In the genomic region with DNA sequence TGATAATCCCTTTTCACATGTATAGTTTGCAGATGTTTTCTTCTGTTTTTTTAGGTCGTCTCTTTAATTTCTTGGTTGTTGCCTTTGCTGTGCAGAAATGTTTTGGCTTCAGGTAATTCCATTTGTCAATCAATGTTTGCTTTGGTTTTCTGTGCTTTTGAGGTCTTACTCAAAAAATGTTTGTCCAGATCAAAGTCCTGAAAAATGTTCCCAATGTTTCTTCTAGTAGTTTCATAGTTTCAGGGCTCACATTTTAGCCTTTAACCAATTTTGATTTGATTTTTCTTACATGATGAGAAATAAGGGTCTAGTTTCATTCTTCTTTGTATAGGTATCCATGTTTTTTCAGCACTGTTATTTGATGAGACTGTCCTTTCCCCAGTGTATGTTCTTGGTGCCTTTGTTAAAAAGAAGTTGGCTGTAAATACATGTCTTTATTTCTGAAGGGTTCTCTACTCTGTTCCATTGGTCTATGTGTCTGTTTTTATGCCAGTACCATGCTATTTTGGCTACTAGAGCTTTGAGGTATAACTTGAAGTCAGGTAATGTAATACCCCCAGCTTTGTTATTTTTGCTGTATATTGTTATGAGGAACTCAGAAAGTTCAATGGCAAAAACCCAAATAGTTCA, we compare ENCODE assay signal across 2 cellular contexts.
A peak's percentile ranks its signal among the peaks of the same experiment; 100 is the strongest.
TF ChIP-seq lines count a peak whose summit lies in the region.

No MANE protein-coding gene starts in this region.

TF ChIP-seq in liver, 16 proteins besides CTCF, POLR2A, EP300 and RAD21 (continued from another document):
- TF ChIP-seq, protein P1, sequence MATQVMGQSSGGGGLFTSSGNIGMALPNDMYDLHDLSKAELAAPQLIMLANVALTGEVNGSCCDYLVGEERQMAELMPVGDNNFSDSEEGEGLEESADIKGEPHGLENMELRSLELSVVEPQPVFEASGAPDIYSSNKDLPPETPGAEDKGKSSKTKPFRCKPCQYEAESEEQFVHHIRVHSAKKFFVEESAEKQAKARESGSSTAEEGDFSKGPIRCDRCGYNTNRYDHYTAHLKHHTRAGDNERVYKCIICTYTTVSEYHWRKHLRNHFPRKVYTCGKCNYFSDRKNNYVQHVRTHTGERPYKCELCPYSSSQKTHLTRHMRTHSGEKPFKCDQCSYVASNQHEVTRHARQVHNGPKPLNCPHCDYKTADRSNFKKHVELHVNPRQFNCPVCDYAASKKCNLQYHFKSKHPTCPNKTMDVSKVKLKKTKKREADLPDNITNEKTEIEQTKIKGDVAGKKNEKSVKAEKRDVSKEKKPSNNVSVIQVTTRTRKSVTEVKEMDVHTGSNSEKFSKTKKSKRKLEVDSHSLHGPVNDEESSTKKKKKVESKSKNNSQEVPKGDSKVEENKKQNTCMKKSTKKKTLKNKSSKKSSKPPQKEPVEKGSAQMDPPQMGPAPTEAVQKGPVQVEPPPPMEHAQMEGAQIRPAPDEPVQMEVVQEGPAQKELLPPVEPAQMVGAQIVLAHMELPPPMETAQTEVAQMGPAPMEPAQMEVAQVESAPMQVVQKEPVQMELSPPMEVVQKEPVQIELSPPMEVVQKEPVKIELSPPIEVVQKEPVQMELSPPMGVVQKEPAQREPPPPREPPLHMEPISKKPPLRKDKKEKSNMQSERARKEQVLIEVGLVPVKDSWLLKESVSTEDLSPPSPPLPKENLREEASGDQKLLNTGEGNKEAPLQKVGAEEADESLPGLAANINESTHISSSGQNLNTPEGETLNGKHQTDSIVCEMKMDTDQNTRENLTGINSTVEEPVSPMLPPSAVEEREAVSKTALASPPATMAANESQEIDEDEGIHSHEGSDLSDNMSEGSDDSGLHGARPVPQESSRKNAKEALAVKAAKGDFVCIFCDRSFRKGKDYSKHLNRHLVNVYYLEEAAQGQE (IDR thresholded peaks at IDR 0.05) = peak; percentile 89
- TF ChIP-seq JUND (IDR thresholded peaks at IDR 0.05) (peak; percentile 50 to 52), GABPA (IDR thresholded peaks at IDR 0.05 in 1 of 2, conservative IDR thresholded peaks at IDR 0.05 in 1 of 2) (no peak), HNF4G (IDR thresholded peaks at IDR 0.05) (peak; percentile 63), NR2F2 (IDR thresholded peaks at IDR 0.05) (no peak), HNF4A (conservative IDR thresholded peaks at IDR 0.05) (peak; percentile 92 to 94), TAF1 (conservative IDR thresholded peaks at IDR 0.05) (no peak)
- TF ChIP-seq, protein P2, sequence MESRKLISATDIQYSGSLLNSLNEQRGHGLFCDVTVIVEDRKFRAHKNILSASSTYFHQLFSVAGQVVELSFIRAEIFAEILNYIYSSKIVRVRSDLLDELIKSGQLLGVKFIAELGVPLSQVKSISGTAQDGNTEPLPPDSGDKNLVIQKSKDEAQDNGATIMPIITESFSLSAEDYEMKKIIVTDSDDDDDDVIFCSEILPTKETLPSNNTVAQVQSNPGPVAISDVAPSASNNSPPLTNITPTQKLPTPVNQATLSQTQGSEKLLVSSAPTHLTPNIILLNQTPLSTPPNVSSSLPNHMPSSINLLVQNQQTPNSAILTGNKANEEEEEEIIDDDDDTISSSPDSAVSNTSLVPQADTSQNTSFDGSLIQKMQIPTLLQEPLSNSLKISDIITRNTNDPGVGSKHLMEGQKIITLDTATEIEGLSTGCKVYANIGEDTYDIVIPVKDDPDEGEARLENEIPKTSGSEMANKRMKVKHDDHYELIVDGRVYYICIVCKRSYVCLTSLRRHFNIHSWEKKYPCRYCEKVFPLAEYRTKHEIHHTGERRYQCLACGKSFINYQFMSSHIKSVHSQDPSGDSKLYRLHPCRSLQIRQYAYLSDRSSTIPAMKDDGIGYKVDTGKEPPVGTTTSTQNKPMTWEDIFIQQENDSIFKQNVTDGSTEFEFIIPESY (IDR thresholded peaks at IDR 0.05) = peak; percentile 46
- TF ChIP-seq, protein P3, sequence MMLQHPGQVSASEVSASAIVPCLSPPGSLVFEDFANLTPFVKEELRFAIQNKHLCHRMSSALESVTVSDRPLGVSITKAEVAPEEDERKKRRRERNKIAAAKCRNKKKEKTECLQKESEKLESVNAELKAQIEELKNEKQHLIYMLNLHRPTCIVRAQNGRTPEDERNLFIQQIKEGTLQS (IDR thresholded peaks at IDR 0.05) = no peak

TF ChIP-seq in HepG2, 621 proteins besides CTCF, POLR2A, EP300 and RAD21 (continued from another document):
- TF ChIP-seq, protein P4, sequence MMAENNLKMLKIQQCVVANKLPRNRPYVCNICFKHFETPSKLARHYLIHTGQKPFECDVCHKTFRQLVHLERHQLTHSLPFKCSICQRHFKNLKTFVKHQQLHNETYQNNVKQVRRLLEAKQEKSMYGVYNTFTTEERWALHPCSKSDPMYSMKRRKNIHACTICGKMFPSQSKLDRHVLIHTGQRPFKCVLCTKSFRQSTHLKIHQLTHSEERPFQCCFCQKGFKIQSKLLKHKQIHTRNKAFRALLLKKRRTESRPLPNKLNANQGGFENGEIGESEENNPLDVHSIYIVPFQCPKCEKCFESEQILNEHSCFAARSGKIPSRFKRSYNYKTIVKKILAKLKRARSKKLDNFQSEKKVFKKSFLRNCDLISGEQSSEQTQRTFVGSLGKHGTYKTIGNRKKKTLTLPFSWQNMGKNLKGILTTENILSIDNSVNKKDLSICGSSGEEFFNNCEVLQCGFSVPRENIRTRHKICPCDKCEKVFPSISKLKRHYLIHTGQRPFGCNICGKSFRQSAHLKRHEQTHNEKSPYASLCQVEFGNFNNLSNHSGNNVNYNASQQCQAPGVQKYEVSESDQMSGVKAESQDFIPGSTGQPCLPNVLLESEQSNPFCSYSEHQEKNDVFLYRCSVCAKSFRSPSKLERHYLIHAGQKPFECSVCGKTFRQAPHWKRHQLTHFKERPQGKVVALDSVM (CRISPR knock-in tag; IDR thresholded peaks at IDR 0.05) = no peak
- TF ChIP-seq ZFP36L2 (CRISPR knock-in tag; IDR thresholded peaks at IDR 0.05) (no peak), MED8 (CRISPR knock-in tag; IDR thresholded peaks at IDR 0.05; ENCODE audit: insufficient replicate concordance) (no peak), IRX3 (CRISPR knock-in tag; IDR thresholded peaks at IDR 0.05; ENCODE audit: borderline replicate concordance, low read depth) (no peak), ZSCAN21 (CRISPR knock-in tag; IDR thresholded peaks at IDR 0.05; ENCODE audit: borderline replicate concordance) (no peak), WIZ (CRISPR knock-in tag; IDR thresholded peaks at IDR 0.05) (no peak), LCORL (IDR thresholded peaks at IDR 0.05) (no peak), LCORL (CRISPR knock-in tag; IDR thresholded peaks at IDR 0.05) (no peak), ZNF256 (CRISPR knock-in tag; conservative IDR thresholded peaks at IDR 0.05) (no peak)
- TF ChIP-seq, protein P5, sequence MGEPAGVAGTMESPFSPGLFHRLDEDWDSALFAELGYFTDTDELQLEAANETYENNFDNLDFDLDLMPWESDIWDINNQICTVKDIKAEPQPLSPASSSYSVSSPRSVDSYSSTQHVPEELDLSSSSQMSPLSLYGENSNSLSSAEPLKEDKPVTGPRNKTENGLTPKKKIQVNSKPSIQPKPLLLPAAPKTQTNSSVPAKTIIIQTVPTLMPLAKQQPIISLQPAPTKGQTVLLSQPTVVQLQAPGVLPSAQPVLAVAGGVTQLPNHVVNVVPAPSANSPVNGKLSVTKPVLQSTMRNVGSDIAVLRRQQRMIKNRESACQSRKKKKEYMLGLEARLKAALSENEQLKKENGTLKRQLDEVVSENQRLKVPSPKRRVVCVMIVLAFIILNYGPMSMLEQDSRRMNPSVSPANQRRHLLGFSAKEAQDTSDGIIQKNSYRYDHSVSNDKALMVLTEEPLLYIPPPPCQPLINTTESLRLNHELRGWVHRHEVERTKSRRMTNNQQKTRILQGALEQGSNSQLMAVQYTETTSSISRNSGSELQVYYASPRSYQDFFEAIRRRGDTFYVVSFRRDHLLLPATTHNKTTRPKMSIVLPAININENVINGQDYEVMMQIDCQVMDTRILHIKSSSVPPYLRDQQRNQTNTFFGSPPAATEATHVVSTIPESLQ (CRISPR knock-in tag; conservative IDR thresholded peaks at IDR 0.05) = no peak
- TF ChIP-seq, protein P6, sequence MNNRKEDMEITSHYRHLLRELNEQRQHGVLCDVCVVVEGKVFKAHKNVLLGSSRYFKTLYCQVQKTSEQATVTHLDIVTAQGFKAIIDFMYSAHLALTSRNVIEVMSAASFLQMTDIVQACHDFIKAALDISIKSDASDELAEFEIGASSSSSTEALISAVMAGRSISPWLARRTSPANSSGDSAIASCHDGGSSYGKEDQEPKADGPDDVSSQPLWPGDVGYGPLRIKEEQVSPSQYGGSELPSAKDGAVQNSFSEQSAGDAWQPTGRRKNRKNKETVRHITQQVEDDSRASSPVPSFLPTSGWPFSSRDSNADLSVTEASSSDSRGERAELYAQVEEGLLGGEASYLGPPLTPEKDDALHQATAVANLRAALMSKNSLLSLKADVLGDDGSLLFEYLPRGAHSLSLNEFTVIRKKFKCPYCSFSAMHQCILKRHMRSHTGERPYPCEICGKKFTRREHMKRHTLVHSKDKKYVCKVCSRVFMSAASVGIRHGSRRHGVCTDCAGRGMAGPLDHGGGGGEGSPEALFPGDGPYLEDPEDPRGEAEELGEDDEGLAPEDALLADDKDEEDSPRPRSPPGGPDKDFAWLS (CRISPR knock-in tag; IDR thresholded peaks at IDR 0.05; ENCODE audit: borderline replicate concordance) = no peak
